ENCODE assay signal across 2 cellular contexts in genomic region chr20:38270869-38271608, GRCh38.
TF ChIP-seq lines count a peak whose summit lies in the region.

No MANE protein-coding gene starts in this region.

TF ChIP-seq in liver, 16 proteins besides CTCF, POLR2A, EP300 and RAD21:
- peak; percentile 24 to 44 for TF ChIP-seq JUND (IDR thresholded peaks at IDR 0.05)
- TF ChIP-seq, protein P1, sequence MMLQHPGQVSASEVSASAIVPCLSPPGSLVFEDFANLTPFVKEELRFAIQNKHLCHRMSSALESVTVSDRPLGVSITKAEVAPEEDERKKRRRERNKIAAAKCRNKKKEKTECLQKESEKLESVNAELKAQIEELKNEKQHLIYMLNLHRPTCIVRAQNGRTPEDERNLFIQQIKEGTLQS (IDR thresholded peaks at IDR 0.05) = no peak

TF ChIP-seq in HepG2, 621 proteins besides CTCF, POLR2A, EP300 and RAD21:
- TF ChIP-seq ZNF605 (CRISPR knock-in tag; IDR thresholded peaks at IDR 0.05) (no peak), PAX8 (CRISPR knock-in tag; IDR thresholded peaks at IDR 0.05; ENCODE audit: borderline replicate concordance) (no peak), KDM6A (CRISPR knock-in tag; IDR thresholded peaks at IDR 0.05; ENCODE audit: low read depth) (no peak), ZNF552 (CRISPR knock-in tag; IDR thresholded peaks at IDR 0.05; ENCODE audit: borderline replicate concordance) (no peak), KAT2B (IDR thresholded peaks at IDR 0.05; ENCODE audit: borderline replicate concordance, low read depth, low read length) (no peak), TBX2 (CRISPR knock-in tag; IDR thresholded peaks at IDR 0.05; ENCODE audit: borderline replicate concordance) (no peak), RFXANK (CRISPR knock-in tag; IDR thresholded peaks at IDR 0.05) (no peak)
